ENCODE assay signal across 1 cellular context in the genomic region with DNA sequence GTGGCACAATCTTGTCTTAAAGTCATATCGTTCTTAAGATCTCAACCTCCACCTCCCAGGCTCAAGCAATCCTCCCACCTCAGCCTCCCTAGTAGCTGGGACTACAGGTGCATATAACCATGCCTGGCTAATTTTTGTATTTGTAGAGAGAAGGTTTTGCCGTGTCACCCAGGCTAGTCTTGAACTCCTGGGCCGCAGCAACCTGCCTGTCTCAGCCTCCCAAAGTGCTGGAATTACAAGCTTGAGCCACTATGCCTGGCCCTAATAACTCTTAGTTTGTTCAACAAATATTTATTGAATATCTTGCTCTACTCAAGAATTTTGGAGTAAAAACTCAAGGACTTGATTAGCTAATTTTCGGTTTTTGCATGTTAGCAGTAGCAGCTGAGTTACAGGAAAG.
TF ChIP-seq lines count a peak whose summit lies in the region.

No MANE protein-coding gene starts in this region.

TF ChIP-seq in GM23338, 12 proteins besides CTCF, POLR2A, EP300 and RAD21 (continued from another document):
- TF ChIP-seq, protein P1, sequence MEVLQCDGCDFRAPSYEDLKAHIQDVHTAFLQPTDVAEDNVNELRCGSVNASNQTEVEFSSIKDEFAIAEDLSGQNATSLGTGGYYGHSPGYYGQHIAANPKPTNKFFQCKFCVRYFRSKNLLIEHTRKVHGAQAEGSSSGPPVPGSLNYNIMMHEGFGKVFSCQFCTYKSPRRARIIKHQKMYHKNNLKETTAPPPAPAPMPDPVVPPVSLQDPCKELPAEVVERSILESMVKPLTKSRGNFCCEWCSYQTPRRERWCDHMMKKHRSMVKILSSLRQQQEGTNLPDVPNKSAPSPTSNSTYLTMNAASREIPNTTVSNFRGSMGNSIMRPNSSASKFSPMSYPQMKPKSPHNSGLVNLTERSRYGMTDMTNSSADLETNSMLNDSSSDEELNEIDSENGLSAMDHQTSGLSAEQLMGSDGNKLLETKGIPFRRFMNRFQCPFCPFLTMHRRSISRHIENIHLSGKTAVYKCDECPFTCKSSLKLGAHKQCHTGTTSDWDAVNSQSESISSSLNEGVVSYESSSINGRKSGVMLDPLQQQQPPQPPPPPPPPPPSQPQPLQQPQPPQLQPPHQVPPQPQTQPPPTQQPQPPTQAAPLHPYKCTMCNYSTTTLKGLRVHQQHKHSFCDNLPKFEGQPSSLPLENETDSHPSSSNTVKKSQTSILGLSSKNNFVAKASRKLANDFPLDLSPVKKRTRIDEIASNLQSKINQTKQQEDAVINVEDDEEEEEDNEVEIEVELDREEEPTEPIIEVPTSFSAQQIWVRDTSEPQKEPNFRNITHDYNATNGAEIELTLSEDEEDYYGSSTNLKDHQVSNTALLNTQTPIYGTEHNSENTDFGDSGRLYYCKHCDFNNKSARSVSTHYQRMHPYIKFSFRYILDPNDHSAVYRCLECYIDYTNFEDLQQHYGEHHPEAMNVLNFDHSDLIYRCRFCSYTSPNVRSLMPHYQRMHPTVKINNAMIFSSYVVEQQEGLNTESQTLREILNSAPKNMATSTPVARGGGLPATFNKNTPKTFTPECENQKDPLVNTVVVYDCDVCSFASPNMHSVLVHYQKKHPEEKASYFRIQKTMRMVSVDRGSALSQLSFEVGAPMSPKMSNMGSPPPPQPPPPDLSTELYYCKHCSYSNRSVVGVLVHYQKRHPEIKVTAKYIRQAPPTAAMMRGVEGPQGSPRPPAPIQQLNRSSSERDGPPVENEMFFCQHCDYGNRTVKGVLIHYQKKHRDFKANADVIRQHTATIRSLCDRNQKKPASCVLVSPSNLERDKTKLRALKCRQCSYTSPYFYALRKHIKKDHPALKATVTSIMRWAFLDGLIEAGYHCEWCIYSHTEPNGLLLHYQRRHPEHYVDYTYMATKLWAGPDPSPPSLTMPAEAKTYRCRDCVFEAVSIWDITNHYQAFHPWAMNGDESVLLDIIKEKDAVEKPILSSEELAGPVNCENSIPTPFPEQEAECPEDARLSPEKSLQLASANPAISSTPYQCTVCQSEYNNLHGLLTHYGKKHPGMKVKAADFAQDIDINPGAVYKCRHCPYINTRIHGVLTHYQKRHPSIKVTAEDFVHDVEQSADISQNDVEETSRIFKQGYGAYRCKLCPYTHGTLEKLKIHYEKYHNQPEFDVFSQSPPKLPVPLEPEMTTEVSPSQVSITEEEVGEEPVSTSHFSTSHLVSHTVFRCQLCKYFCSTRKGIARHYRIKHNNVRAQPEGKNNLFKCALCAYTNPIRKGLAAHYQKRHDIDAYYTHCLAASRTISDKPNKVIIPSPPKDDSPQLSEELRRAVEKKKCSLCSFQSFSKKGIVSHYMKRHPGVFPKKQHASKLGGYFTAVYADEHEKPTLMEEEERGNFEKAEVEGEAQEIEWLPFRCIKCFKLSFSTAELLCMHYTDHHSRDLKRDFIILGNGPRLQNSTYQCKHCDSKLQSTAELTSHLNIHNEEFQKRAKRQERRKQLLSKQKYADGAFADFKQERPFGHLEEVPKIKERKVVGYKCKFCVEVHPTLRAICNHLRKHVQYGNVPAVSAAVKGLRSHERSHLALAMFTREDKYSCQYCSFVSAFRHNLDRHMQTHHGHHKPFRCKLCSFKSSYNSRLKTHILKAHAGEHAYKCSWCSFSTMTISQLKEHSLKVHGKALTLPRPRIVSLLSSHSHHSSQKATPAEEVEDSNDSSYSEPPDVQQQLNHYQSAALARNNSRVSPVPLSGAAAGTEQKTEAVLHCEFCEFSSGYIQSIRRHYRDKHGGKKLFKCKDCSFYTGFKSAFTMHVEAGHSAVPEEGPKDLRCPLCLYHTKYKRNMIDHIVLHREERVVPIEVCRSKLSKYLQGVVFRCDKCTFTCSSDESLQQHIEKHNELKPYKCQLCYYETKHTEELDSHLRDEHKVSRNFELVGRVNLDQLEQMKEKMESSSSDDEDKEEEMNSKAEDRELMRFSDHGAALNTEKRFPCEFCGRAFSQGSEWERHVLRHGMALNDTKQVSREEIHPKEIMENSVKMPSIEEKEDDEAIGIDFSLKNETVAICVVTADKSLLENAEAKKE (CRISPR knock-in tag; IDR thresholded peaks at IDR 0.05), result no peak
- TF ChIP-seq NANOG (IDR thresholded peaks at IDR 0.05; ENCODE audit: borderline replicate concordance) (no peak), EZH2 (IDR thresholded peaks at IDR 0.05; ENCODE audit: low read depth, unreplicated experiment) (no peak), STAT1 (IDR thresholded peaks at IDR 0.05; ENCODE audit: unreplicated experiment) (no peak), ZNF114 (CRISPR knock-in tag; IDR thresholded peaks at IDR 0.05) (no peak), EZH2phosphoT487 (IDR thresholded peaks at IDR 0.05; ENCODE audit: unreplicated experiment) (no peak), CREB1 (CRISPR knock-in tag; IDR thresholded peaks at IDR 0.05; ENCODE audit: low read depth) (no peak)
- TF ChIP-seq, protein P2, sequence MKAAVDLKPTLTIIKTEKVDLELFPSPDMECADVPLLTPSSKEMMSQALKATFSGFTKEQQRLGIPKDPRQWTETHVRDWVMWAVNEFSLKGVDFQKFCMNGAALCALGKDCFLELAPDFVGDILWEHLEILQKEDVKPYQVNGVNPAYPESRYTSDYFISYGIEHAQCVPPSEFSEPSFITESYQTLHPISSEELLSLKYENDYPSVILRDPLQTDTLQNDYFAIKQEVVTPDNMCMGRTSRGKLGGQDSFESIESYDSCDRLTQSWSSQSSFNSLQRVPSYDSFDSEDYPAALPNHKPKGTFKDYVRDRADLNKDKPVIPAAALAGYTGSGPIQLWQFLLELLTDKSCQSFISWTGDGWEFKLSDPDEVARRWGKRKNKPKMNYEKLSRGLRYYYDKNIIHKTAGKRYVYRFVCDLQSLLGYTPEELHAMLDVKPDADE (IDR thresholded peaks at IDR 0.05), result no peak
- TF ChIP-seq, protein P3, sequence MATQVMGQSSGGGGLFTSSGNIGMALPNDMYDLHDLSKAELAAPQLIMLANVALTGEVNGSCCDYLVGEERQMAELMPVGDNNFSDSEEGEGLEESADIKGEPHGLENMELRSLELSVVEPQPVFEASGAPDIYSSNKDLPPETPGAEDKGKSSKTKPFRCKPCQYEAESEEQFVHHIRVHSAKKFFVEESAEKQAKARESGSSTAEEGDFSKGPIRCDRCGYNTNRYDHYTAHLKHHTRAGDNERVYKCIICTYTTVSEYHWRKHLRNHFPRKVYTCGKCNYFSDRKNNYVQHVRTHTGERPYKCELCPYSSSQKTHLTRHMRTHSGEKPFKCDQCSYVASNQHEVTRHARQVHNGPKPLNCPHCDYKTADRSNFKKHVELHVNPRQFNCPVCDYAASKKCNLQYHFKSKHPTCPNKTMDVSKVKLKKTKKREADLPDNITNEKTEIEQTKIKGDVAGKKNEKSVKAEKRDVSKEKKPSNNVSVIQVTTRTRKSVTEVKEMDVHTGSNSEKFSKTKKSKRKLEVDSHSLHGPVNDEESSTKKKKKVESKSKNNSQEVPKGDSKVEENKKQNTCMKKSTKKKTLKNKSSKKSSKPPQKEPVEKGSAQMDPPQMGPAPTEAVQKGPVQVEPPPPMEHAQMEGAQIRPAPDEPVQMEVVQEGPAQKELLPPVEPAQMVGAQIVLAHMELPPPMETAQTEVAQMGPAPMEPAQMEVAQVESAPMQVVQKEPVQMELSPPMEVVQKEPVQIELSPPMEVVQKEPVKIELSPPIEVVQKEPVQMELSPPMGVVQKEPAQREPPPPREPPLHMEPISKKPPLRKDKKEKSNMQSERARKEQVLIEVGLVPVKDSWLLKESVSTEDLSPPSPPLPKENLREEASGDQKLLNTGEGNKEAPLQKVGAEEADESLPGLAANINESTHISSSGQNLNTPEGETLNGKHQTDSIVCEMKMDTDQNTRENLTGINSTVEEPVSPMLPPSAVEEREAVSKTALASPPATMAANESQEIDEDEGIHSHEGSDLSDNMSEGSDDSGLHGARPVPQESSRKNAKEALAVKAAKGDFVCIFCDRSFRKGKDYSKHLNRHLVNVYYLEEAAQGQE (IDR thresholded peaks at IDR 0.05; ENCODE audit: unreplicated experiment), result no peak
